ENCODE assay signal across 17 cellular contexts in the genomic region with DNA sequence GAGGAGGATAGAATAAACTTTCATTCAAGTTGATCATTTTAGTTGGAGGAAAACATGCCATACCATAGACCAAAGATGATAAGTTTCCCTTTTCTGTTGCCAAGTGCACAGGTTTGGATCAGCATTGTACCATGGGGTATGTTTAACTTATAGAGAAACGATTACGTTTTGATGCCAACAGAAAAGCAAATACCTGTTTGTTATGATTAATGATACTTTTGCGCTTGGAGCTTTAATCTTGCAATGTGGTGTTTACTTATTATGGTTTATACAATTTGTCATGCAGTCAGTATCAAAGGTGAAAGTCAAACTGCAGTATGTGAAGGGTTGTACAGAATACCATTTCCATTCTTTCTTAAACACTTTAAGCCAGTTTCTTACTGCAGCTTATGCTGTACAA. TPM values are rescaled to one million over a fixed set of nuclear protein-coding genes. Genes with fewer than 3 reads are reported as not detected.
"Had no signal": no experiment of that assay in that cellular context is flagged by ENCODE, and none has a peak within 500 bp of the region (broad histone marks: within the 10 kb centered on the region; RNA-seq: fewer than 3 reads in every experiment).

No MANE protein-coding gene starts in this region.

- ATAC-seq: gastrocnemius medialis; left ventricle myocardium superior; naive thymus-derived CD4-positive, alpha-beta T cell; psoas muscle had no signal

- H3K9me3 ChIP-seq: esophagus muscularis mucosa, gastrocnemius medialis, psoas muscle, sigmoid colon had no signal

- H3K4me3 ChIP-seq: esophagus muscularis mucosa, gastrocnemius medialis, psoas muscle, sigmoid colon, skin epidermis had no signal

- H3K36me3 ChIP-seq: esophagus muscularis mucosa, gastrocnemius medialis, sigmoid colon had no signal

- H3K27me3 ChIP-seq: esophagus muscularis mucosa, gastrocnemius medialis, sigmoid colon had no signal

- H3K27ac ChIP-seq: esophagus muscularis mucosa, gastrocnemius medialis, psoas muscle, sigmoid colon, skin epidermis had no signal

- DNase-seq: effector memory CD4-positive, alpha-beta T cell; gastrocnemius medialis; glutamatergic neuron; immature natural killer cell; left ventricle myocardium superior; mesendoderm; naive thymus-derived CD4-positive, alpha-beta T cell; nephron progenitor cell; psoas muscle; sigmoid colon; stimulated activated CD4-positive, alpha-beta T cell treated with anti-CD3 and anti-CD28 coated beads, Interleukin-12 subunit alpha, Interleukin-12 subunit beta, amount 100 ng/mL, for 4 hours; stimulated activated naive CD4-positive, alpha-beta T cell; trophoblast cell had no signal

- FAIRE-seq: endometrium, keratinocyte had no signal

- H3K4me1 ChIP-seq: gastrocnemius medialis, psoas muscle, sigmoid colon had no signal

RNA-seq across cellular contexts. Expression of gene ARHGEF28, which starts 13.2 kb away (rescaled TPM):
- polyA plus RNA-seq: naive thymus-derived CD4-positive, alpha-beta T cell had no signal
